Comparison of ENCODE assay signal across 21 cellular contexts in the genomic region with DNA sequence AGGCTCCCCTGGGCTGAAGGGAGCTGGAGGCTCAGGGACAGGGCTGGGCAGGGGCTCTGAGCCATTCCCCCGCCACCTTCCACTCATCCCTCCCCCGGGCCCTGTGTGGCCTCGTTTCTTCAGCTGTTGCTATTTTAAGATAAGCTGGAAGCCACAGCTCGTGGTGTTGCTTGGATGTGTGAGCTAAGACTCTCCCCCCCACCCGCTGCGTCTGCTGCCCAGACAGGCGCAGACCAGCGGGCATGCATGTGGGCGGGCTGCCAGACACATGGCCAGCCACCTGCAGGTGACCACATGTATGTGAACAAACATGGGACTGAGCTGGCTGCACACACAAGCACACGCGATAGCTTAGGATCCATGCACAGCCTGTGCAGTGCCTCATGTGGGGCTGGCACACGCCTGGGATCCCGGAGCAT. TPM values are rescaled to one million over a fixed set of nuclear protein-coding genes. Genes with fewer than 3 reads are reported as not detected.
DNase-seq lines count a peak whose midpoint lies in the region; ATAC-seq, FAIRE-seq and TF ChIP-seq lines count a peak whose summit lies in the region.
"Had no signal": no experiment of that assay in that cellular context is flagged by ENCODE, and none has a peak within 500 bp of the region (broad histone marks: within the 10 kb centered on the region; RNA-seq: fewer than 3 reads in every experiment).

No MANE protein-coding gene starts in this region.

- no peak overlapping the region for H3K9ac ChIP-seq in kidney (ENCODE audit: low read length in 2 of 2)

- DNase-seq in cardiac muscle cell (ENCODE audit: low read depth in 1 of 2, low spot score in 1 of 2) (peak; percentile 43 to 56), right atrium auricular region (ENCODE audit: low spot score) (no peak), anterior cingulate cortex (lab: John Stamatoyannopoulos, UW) (peak in 34 of 58 donors; percentile 12 to 79 (median 46)), kidney (peak; percentile 54), DMS79 treated with DMSO at 0.1 percent for 48 hours (lab: John Stamatoyannopoulos, UW) (no peak)
- DNase-seq in T-helper 2 cell treated with Interferon-gamma antibody and Interleukin-4, amounts not matched to agents 5 μg/mL and 100 μg/mL, for 36 hours (ENCODE audit: low spot score) = no peak
- DNase-seq in stimulated activated CD4-positive, alpha-beta T cell treated with anti-CD3 and anti-CD28 coated beads, Interleukin-4, amount 100 ng/mL, for 1 hour = no peak
- DNase-seq: activated CD4-positive, alpha-beta T cell treated with anti-CD3 and anti-CD28 coated beads, Interleukin-2, amount 50 U/mL, for 1 hour; activated naive CD4-positive, alpha-beta T cell; glutamatergic neuron; mesendoderm; NCI-H187 treated with DMSO at 0.1 percent for 48 hours had no signal

- H3K27ac ChIP-seq in cardiac muscle cell (no peak overlapping the region), right atrium auricular region (no peak overlapping the region), kidney (ENCODE audit: low read depth in 2 of 2, low read length in 2 of 2) (no peak overlapping the region)
- H3K27ac ChIP-seq: SK-N-MC had no signal

- H3K4me3 ChIP-seq in cardiac muscle cell = no peak overlapping the region
- H3K4me3 ChIP-seq in right atrium auricular region = no peak overlapping the region
- H3K4me3 ChIP-seq in kidney (ENCODE audit: low read length in 2 of 2) = no peak overlapping the region
- H3K4me3 ChIP-seq: SK-N-MC had no signal

- no peaks in the 10 kb centered on the region for H3K9me3 ChIP-seq in cardiac muscle cell (ENCODE audit: low read depth)
- H3K9me3 ChIP-seq in right atrium auricular region = no peaks in the 10 kb centered on the region
- no peaks in the 10 kb centered on the region for H3K9me3 ChIP-seq in kidney (ENCODE audit: control insufficient read depth in 1 of 2, low read length in 2 of 2)

- intact Hi-C loops in kidney (cut with DNase I) = no loop called here

- H3K27me3 ChIP-seq in cardiac muscle cell (peaks cover 20% of the 10 kb centered on the region), right atrium auricular region (peaks cover 5 to 17% of the 10 kb centered on the region in 2 donors)

- TF ChIP-seq CTCF in cardiac muscle cell (IDR thresholded peaks at IDR 0.05; ENCODE audit: low read depth, low read length) (no peak), right atrium auricular region (IDR thresholded peaks at IDR 0.05) (no peak), kidney (IDR thresholded peaks at IDR 0.05; ENCODE audit: borderline replicate concordance, extremely low read depth, insufficient read depth) (no peak)

- FAIRE-seq in kidney (lab: Jason Lieb, UNC) = no peak
- FAIRE-seq: G401.6, GM12891, HTR-8/SVneo had no signal

- H3K9me3 Mint-ChIP-seq in T-helper 2 cell treated with Interferon-gamma antibody and Interleukin-4, amounts not matched to agents 5 μg/mL and 100 μg/mL, for 36 hours = no peaks in the 10 kb centered on the region
- H3K9me3 Mint-ChIP-seq: stimulated activated naive CD8-positive, alpha-beta T cell treated with anti-CD3 and anti-CD28 coated beads, Interleukin-15, Interleukin-2, amounts not matched to agents 100 ng/mL and 50 ng/mL, for 24 hours had no signal

- no peak overlapping the region for H3K27ac Mint-ChIP-seq in T-helper 2 cell treated with Interferon-gamma antibody and Interleukin-4, amounts not matched to agents 5 μg/mL and 100 μg/mL, for 36 hours
- H3K27ac Mint-ChIP-seq: stimulated activated naive CD8-positive, alpha-beta T cell treated with anti-CD3 and anti-CD28 coated beads, Interleukin-15, Interleukin-2, amounts not matched to agents 100 ng/mL and 50 ng/mL, for 24 hours had no signal

- ATAC-seq in HG03354 (IDR thresholded peaks at IDR 0.05; ENCODE audit: poor library complexity, severe bottlenecking, unreplicated experiment) = no peak

- H3K27me3 Mint-ChIP-seq in T-helper 2 cell treated with Interferon-gamma antibody and Interleukin-4, amounts not matched to agents 5 μg/mL and 100 μg/mL, for 36 hours (ENCODE audit: low read depth) = peaks cover 67% of the 10 kb centered on the region

- peaks cover 7% of the 10 kb centered on the region for H3K4me1 Mint-ChIP-seq in T-helper 2 cell treated with Interferon-gamma antibody and Interleukin-4, amounts not matched to agents 5 μg/mL and 100 μg/mL, for 36 hours (ENCODE audit: low read depth)

- peaks cover 1% of the 10 kb centered on the region for H3K36me3 Mint-ChIP-seq in T-helper 2 cell treated with Interferon-gamma antibody and Interleukin-4, amounts not matched to agents 5 μg/mL and 100 μg/mL, for 36 hours (ENCODE audit: low read depth)

- H3K4me1 ChIP-seq in cardiac muscle cell (ENCODE audit: low read depth) (peaks cover 9% of the 10 kb centered on the region), right atrium auricular region (peaks cover 0 to 35% of the 10 kb centered on the region in 2 donors), kidney (ENCODE audit: control insufficient read depth in 1 of 2, insufficient read depth in 1 of 2, low read depth in 1 of 2, low read length in 2 of 2) (no peaks in the 10 kb centered on the region)

- H3K36me3 ChIP-seq in cardiac muscle cell (no peaks in the 10 kb centered on the region), right atrium auricular region (no peaks in the 10 kb centered on the region), kidney (ENCODE audit: control insufficient read depth in 1 of 2, insufficient read depth in 2 of 2, low read length in 2 of 2) (no peaks in the 10 kb centered on the region)

- no peak overlapping the region for H3K4me3 Mint-ChIP-seq in T-helper 2 cell treated with Interferon-gamma antibody and Interleukin-4, amounts not matched to agents 5 μg/mL and 100 μg/mL, for 36 hours
- H3K4me3 Mint-ChIP-seq: stimulated activated naive CD8-positive, alpha-beta T cell treated with anti-CD3 and anti-CD28 coated beads, Interleukin-15, Interleukin-2, amounts not matched to agents 100 ng/mL and 50 ng/mL, for 24 hours had no signal

RNA-seq across cellular contexts. Expression of a gene that starts 8.7 kb away (rescaled TPM):
- total RNA-seq in cardiac muscle cell = 1.6 and 2.4 TPM in 2 replicates
- polyA plus RNA-seq in cardiac muscle cell = 0.79 and 3.0 TPM in 2 replicates
- under 1 TPM in 1 of 2 donors, not detected in 1; 0.67 TPM for total RNA-seq in right atrium auricular region
- not detected for total RNA-seq in kidney
- polyA plus RNA-seq in kidney (ENCODE audit: insufficient read depth, low read depth, low replicate concordance) = not detected
- total RNA-seq: ureter had no signal
- polyA plus RNA-seq: esophagus had no signal

RNA-seq across cellular contexts. Expression of a gene that starts 8.8 kb away (rescaled TPM):
- total RNA-seq in cardiac muscle cell = not detected in 2 replicates
- polyA plus RNA-seq in cardiac muscle cell = not detected in 2 replicates
- not detected for total RNA-seq in right atrium auricular region
- total RNA-seq in kidney = not detected
- not detected for polyA plus RNA-seq in kidney (ENCODE audit: insufficient read depth, low read depth, low replicate concordance)
- total RNA-seq: NCI-H460, ureter had no signal
- polyA plus RNA-seq: esophagus had no signal

RNA-seq across cellular contexts. Expression of a gene that starts 11.7 kb away (rescaled TPM):
- total RNA-seq in cardiac muscle cell (0.27 and 0.63 TPM in 2 replicates), right atrium auricular region (under 1 TPM; 0.22 to 0.79 TPM), kidney (1.3 TPM)
- polyA plus RNA-seq in cardiac muscle cell (0.79 TPM in 2 replicates), kidney (ENCODE audit: insufficient read depth, low read depth, low replicate concordance) (0.45 TPM)

RNA-seq across cellular contexts. Expression of a gene that starts 25.6 kb away (rescaled TPM):
- total RNA-seq in cardiac muscle cell (30.2 and 42.6 TPM in 2 replicates), right atrium auricular region (10 to 100 TPM; 15.0 to 20.4 TPM), kidney (34.3 TPM)
- polyA plus RNA-seq in cardiac muscle cell (32.0 and 32.3 TPM in 2 replicates), kidney (ENCODE audit: insufficient read depth, low read depth, low replicate concordance) (32.1 TPM)

Comparison
In these comparisons a context has a peak if more than half of its experiments do, and no peak if none do; other contexts are left out.
1. DNase-seq: peak in cardiac muscle cell (2 of 2), anterior cingulate cortex (34 of 58) and kidney (single experiment); none in right atrium auricular region (single experiment), DMS79 treated with DMSO at 0.1 percent for 48 hours (single experiment), T-helper 2 cell treated with Interferon-gamma antibody and Interleukin-4, amounts not matched to agents 5 μg/mL and 100 μg/mL, for 36 hours (single experiment) and stimulated activated CD4-positive, alpha-beta T cell treated with anti-CD3 and anti-CD28 coated beads, Interleukin-4, amount 100 ng/mL, for 1 hour (single experiment).